19 cellular contexts compared by ENCODE assay signal in the genomic region with DNA sequence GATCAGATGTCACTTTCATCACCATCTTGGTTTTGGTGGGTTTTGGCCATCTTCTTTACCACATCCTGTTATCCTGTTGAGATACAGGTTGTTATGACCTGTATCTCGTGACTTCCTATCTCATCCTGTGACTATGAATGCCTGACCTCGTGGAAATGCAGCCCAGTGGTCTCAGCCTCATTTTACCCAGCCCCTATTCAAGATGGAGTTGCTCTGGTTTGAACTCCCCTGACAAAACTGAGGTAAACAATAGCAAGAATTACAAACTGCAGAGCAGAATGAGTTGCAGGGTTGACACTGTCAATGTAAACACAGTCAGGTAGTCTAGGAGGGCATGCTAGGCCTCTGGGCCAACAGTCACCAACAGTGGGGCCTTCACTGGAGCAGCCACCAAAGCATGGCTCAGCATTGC. TPM values are rescaled to one million over a fixed set of nuclear protein-coding genes. Genes with fewer than 3 reads are reported as not detected.
DNase-seq lines count a peak whose midpoint lies in the region; ATAC-seq lines count a peak whose summit lies in the region.
"Had no signal": no experiment of that assay in that cellular context is flagged by ENCODE, and none has a peak within 500 bp of the region (broad histone marks: within the 10 kb centered on the region; RNA-seq: fewer than 3 reads in every experiment).

No MANE protein-coding gene starts in this region.

- H3K4me3 Mint-ChIP-seq in activated naive CD8-positive, alpha-beta T cell = no peak overlapping the region
- H3K4me3 Mint-ChIP-seq in activated naive CD8-positive, alpha-beta T cell treated with anti-CD3 and anti-CD28 coated beads, Interleukin-2, amount 50 U/mL, for 24 hours = no peak overlapping the region
- peak overlapping the region; percentile 18 for H3K4me3 Mint-ChIP-seq in activated T-helper 17 cell treated with anti-CD3 and anti-CD28 coated beads, Interleukin-2, amount 50 U/mL, for 72 hours
- H3K4me3 Mint-ChIP-seq in stimulated activated effector memory CD8-positive, alpha-beta T cell treated with anti-CD3 and anti-CD28 coated beads, Interleukin-12 subunit alpha, Interleukin-12 subunit beta, amount 100 ng/mL, for 72 hours = no peak overlapping the region
- H3K4me3 Mint-ChIP-seq: activated naive CD4-positive, alpha-beta T cell treated with anti-CD3 and anti-CD28 coated beads, Interleukin-2, amount 50 U/mL, for 24 hours; neural crest cell had no signal

- H3K9me3 Mint-ChIP-seq in activated naive CD8-positive, alpha-beta T cell (ENCODE audit: low read depth) = no peaks in the 10 kb centered on the region
- peaks cover 3% of the 10 kb centered on the region for H3K9me3 Mint-ChIP-seq in activated naive CD8-positive, alpha-beta T cell treated with anti-CD3 and anti-CD28 coated beads, Interleukin-2, amount 50 U/mL, for 24 hours
- peaks cover 12% of the 10 kb centered on the region for H3K9me3 Mint-ChIP-seq in activated T-helper 17 cell treated with anti-CD3 and anti-CD28 coated beads, Interleukin-2, amount 50 U/mL, for 72 hours
- H3K9me3 Mint-ChIP-seq in stimulated activated effector memory CD8-positive, alpha-beta T cell treated with anti-CD3 and anti-CD28 coated beads, Interleukin-12 subunit alpha, Interleukin-12 subunit beta, amount 100 ng/mL, for 72 hours = peaks cover 6% of the 10 kb centered on the region
- H3K9me3 Mint-ChIP-seq: neural crest cell had no signal

- peaks cover 33% of the 10 kb centered on the region for H3K4me1 Mint-ChIP-seq in activated naive CD8-positive, alpha-beta T cell (ENCODE audit: low read depth)
- H3K4me1 Mint-ChIP-seq in activated naive CD8-positive, alpha-beta T cell treated with anti-CD3 and anti-CD28 coated beads, Interleukin-2, amount 50 U/mL, for 24 hours = peaks cover 13% of the 10 kb centered on the region
- peaks cover 15% of the 10 kb centered on the region for H3K4me1 Mint-ChIP-seq in activated T-helper 17 cell treated with anti-CD3 and anti-CD28 coated beads, Interleukin-2, amount 50 U/mL, for 72 hours
- H3K4me1 Mint-ChIP-seq in stimulated activated effector memory CD8-positive, alpha-beta T cell treated with anti-CD3 and anti-CD28 coated beads, Interleukin-12 subunit alpha, Interleukin-12 subunit beta, amount 100 ng/mL, for 72 hours = peaks cover 11% of the 10 kb centered on the region
- H3K4me1 Mint-ChIP-seq: neural crest cell had no signal

- no peak for ATAC-seq in activated naive CD8-positive, alpha-beta T cell treated with anti-CD3 and anti-CD28 coated beads, Interleukin-2, amount 50 U/mL, for 24 hours
- peak; percentile 81 for ATAC-seq in activated T-helper 17 cell treated with anti-CD3 and anti-CD28 coated beads, Interleukin-2, amount 50 U/mL, for 72 hours (replicated peaks)
- peak; percentile 81 for ATAC-seq in stimulated activated effector memory CD8-positive, alpha-beta T cell treated with anti-CD3 and anti-CD28 coated beads, Interleukin-12 subunit alpha, Interleukin-12 subunit beta, amount 100 ng/mL, for 72 hours
- ATAC-seq in GM18907 (IDR thresholded peaks at IDR 0.05; ENCODE audit: unreplicated experiment) = no peak
- ATAC-seq: activated CD4-positive, CD25-positive, alpha-beta regulatory T cell treated with anti-CD3 and anti-CD28 coated beads, Interleukin-2, amount 50 U/mL, for 24 hours; foreskin keratinocyte; left ventricle myocardium superior; mucosa of descending colon had no signal

- H3K36me3 Mint-ChIP-seq in activated naive CD8-positive, alpha-beta T cell = no peaks in the 10 kb centered on the region
- no peaks in the 10 kb centered on the region for H3K36me3 Mint-ChIP-seq in activated naive CD8-positive, alpha-beta T cell treated with anti-CD3 and anti-CD28 coated beads, Interleukin-2, amount 50 U/mL, for 24 hours (ENCODE audit: low read depth)
- no peaks in the 10 kb centered on the region for H3K36me3 Mint-ChIP-seq in activated T-helper 17 cell treated with anti-CD3 and anti-CD28 coated beads, Interleukin-2, amount 50 U/mL, for 72 hours (ENCODE audit: low read depth)
- peaks cover 6% of the 10 kb centered on the region for H3K36me3 Mint-ChIP-seq in stimulated activated effector memory CD8-positive, alpha-beta T cell treated with anti-CD3 and anti-CD28 coated beads, Interleukin-12 subunit alpha, Interleukin-12 subunit beta, amount 100 ng/mL, for 72 hours

- H3K27ac Mint-ChIP-seq in activated naive CD8-positive, alpha-beta T cell = peak overlapping the region; percentile 47
- no peak overlapping the region for H3K27ac Mint-ChIP-seq in activated naive CD8-positive, alpha-beta T cell treated with anti-CD3 and anti-CD28 coated beads, Interleukin-2, amount 50 U/mL, for 24 hours
- H3K27ac Mint-ChIP-seq in activated T-helper 17 cell treated with anti-CD3 and anti-CD28 coated beads, Interleukin-2, amount 50 U/mL, for 72 hours = peak overlapping the region; percentile 60
- peak overlapping the region; percentile 70 for H3K27ac Mint-ChIP-seq in stimulated activated effector memory CD8-positive, alpha-beta T cell treated with anti-CD3 and anti-CD28 coated beads, Interleukin-12 subunit alpha, Interleukin-12 subunit beta, amount 100 ng/mL, for 72 hours
- H3K27ac Mint-ChIP-seq: activated naive CD4-positive, alpha-beta T cell treated with anti-CD3 and anti-CD28 coated beads, Interleukin-2, amount 50 U/mL, for 24 hours had no signal

- H3K27me3 Mint-ChIP-seq in activated naive CD8-positive, alpha-beta T cell = no peaks in the 10 kb centered on the region
- no peaks in the 10 kb centered on the region for H3K27me3 Mint-ChIP-seq in activated naive CD8-positive, alpha-beta T cell treated with anti-CD3 and anti-CD28 coated beads, Interleukin-2, amount 50 U/mL, for 24 hours
- H3K27me3 Mint-ChIP-seq in activated T-helper 17 cell treated with anti-CD3 and anti-CD28 coated beads, Interleukin-2, amount 50 U/mL, for 72 hours = no peaks in the 10 kb centered on the region
- H3K27me3 Mint-ChIP-seq: activated naive CD4-positive, alpha-beta T cell treated with anti-CD3 and anti-CD28 coated beads, Interleukin-2, amount 50 U/mL, for 24 hours had no signal

- no peak for DNase-seq in activated naive CD8-positive, alpha-beta T cell treated with anti-CD3 and anti-CD28 coated beads, Interleukin-2, amount 50 U/mL, for 24 hours
- DNase-seq in NAMALWA (ENCODE audit: low spot score) (peak; percentile 41), GM03348 (ENCODE audit: low spot score) (no peak)
- no peak for DNase-seq in stimulated activated effector memory CD8-positive, alpha-beta T cell treated with anti-CD3 and anti-CD28 coated beads, Interleukin-12 subunit alpha, Interleukin-12 subunit beta, amount 100 ng/mL, for 72 hours (ENCODE audit: low spot score in 2 of 2)
- DNase-seq: activated CD8-positive, alpha-beta memory T cell treated with anti-CD3 and anti-CD28 coated beads, Interleukin-2, amount 50 U/mL, for 48 hours; effector CD8-positive, alpha-beta T cell; foreskin keratinocyte; IMR-90; left ventricle myocardium superior; mucosa of descending colon; NCI-H2171 treated with DMSO at 0.1 percent for 48 hours; NCI-H526 treated with DMSO at 0.1 percent for 48 hours; SK-N-SH had no signal

RNA-seq across cellular contexts. Expression of a gene that starts 10.1 kb away (rescaled TPM):
- total RNA-seq in activated T-helper 17 cell treated with anti-CD3 and anti-CD28 coated beads, Interleukin-2, amount 50 U/mL, for 72 hours = 10 to 100 TPM; 11.3 to 15.4 TPM

Comparison
In these comparisons a context has a peak if more than half of its experiments do, and no peak if none do; other contexts are left out.
1. ATAC-seq: peak in activated T-helper 17 cell treated with anti-CD3 and anti-CD28 coated beads, Interleukin-2, amount 50 U/mL, for 72 hours (single experiment) and stimulated activated effector memory CD8-positive, alpha-beta T cell treated with anti-CD3 and anti-CD28 coated beads, Interleukin-12 subunit alpha, Interleukin-12 subunit beta, amount 100 ng/mL, for 72 hours (single experiment); none in activated naive CD8-positive, alpha-beta T cell treated with anti-CD3 and anti-CD28 coated beads, Interleukin-2, amount 50 U/mL, for 24 hours (single experiment) and GM18907 (single experiment).